In genomic region chr5:57334475-57334874, GRCh38 we compare ENCODE assay signal across 26 cellular contexts.
"Had no signal": no experiment of that assay in that cellular context is flagged by ENCODE, and none has a peak within 500 bp of the region (broad histone marks: within the 10 kb centered on the region; RNA-seq: fewer than 3 reads in every experiment).

No MANE protein-coding gene starts in this region.

- H3K36me3 Mint-ChIP-seq: activated naive CD4-positive, alpha-beta T cell treated with anti-CD3 and anti-CD28 coated beads, Interleukin-2, amount 10 ng/mL, durations not matched to agents 7 days and 5 days; activated naive CD8-positive, alpha-beta T cell treated with anti-CD3 and anti-CD28 coated beads, Interleukin-2, amount 10 ng/mL, durations not matched to agents 7 days and 5 days had no signal

- H3K27me3 ChIP-seq: ascending aorta, gastrocnemius medialis, left lung, spleen, suprapubic skin, tibial artery had no signal

- DNase-seq: activated CD4-positive, alpha-beta T cell treated with anti-CD3 and anti-CD28 coated beads for 48 hours; activated CD4-positive, alpha-beta T cell treated with anti-CD3 and anti-CD28 coated beads, Interleukin-2, amount 50 U/mL, for 48 hours; activated CD8-positive, alpha-beta memory T cell treated with anti-CD3 and anti-CD28 coated beads for 24 hours; activated CD8-positive, alpha-beta memory T cell treated with anti-CD3 and anti-CD28 coated beads, Interleukin-2, amount 50 U/mL, for 4 hours; activated gamma-delta T cell; activated naive CD4-positive, alpha-beta T cell treated with anti-CD3 and anti-CD28 coated beads, Interleukin-2, amount 10 ng/mL, durations not matched to agents 7 days and 5 days; activated naive CD8-positive, alpha-beta T cell treated with anti-CD3 and anti-CD28 coated beads, Interleukin-2, amount 10 ng/mL, durations not matched to agents 7 days and 5 days; activated T-cell treated with anti-CD3 and anti-CD28 coated beads, Interleukin-2, amount 50 U/mL, for 1 hour; caudate nucleus; cortex of kidney; gastrocnemius medialis; glutamatergic neuron; left lung; posterior cingulate gyrus; right cardiac atrium; spleen; stimulated activated naive CD4-positive, alpha-beta T cell; T-helper 9 cell; tibial artery had no signal

- H3K27ac Mint-ChIP-seq: activated naive CD4-positive, alpha-beta T cell treated with anti-CD3 and anti-CD28 coated beads, Interleukin-2, amount 10 ng/mL, durations not matched to agents 7 days and 5 days; activated naive CD8-positive, alpha-beta T cell treated with anti-CD3 and anti-CD28 coated beads, Interleukin-2, amount 10 ng/mL, durations not matched to agents 7 days and 5 days; activated T-helper 1 cell treated with anti-CD3 and anti-CD28 coated beads, Interleukin-12 subunit alpha, Interleukin-12 subunit beta, Interleukin-2, Interleukin-4 antibody, amounts not matched to agents 30 ng/mL and 10 ng/mL and 1 ng/mL, durations not matched to agents 14 hours and 24 hours and 36 hours; nephron had no signal

- H3K4me1 Mint-ChIP-seq: activated naive CD4-positive, alpha-beta T cell treated with anti-CD3 and anti-CD28 coated beads, Interleukin-2, amount 10 ng/mL, durations not matched to agents 7 days and 5 days; activated naive CD8-positive, alpha-beta T cell treated with anti-CD3 and anti-CD28 coated beads, Interleukin-2, amount 10 ng/mL, durations not matched to agents 7 days and 5 days had no signal

- H3K4me1 ChIP-seq: gastrocnemius medialis, left lung, spleen, suprapubic skin had no signal

- H3K27ac ChIP-seq: gastrocnemius medialis, left lung, spleen, suprapubic skin, tibial artery, VCaP had no signal

- H3K36me3 ChIP-seq: ascending aorta, gastrocnemius medialis, left lung, spleen, suprapubic skin, tibial artery had no signal

- H3K9me3 ChIP-seq: ascending aorta, gastrocnemius medialis, left lung, spleen, suprapubic skin, tibial artery had no signal

- ATAC-seq: activated CD4-positive, CD25-positive, alpha-beta regulatory T cell treated with anti-CD3 and anti-CD28 coated beads, Interleukin-2, amount 50 U/mL, for 24 hours; gastrocnemius medialis; right cardiac atrium had no signal

- H3K27me3 Mint-ChIP-seq: activated naive CD4-positive, alpha-beta T cell treated with anti-CD3 and anti-CD28 coated beads, Interleukin-2, amount 10 ng/mL, durations not matched to agents 7 days and 5 days; activated naive CD8-positive, alpha-beta T cell treated with anti-CD3 and anti-CD28 coated beads, Interleukin-2, amount 10 ng/mL, durations not matched to agents 7 days and 5 days had no signal

- H3K4me3 ChIP-seq: ascending aorta, gastrocnemius medialis, left lung, lung, spleen, suprapubic skin, tibial artery had no signal

- H3K9me3 Mint-ChIP-seq: activated naive CD4-positive, alpha-beta T cell treated with anti-CD3 and anti-CD28 coated beads, Interleukin-2, amount 10 ng/mL, durations not matched to agents 7 days and 5 days; activated T-helper 1 cell treated with anti-CD3 and anti-CD28 coated beads, Interleukin-12 subunit alpha, Interleukin-12 subunit beta, Interleukin-2, Interleukin-4 antibody, amounts not matched to agents 30 ng/mL and 10 ng/mL and 1 ng/mL, durations not matched to agents 14 hours and 24 hours and 36 hours; nephron had no signal

- H3K4me3 Mint-ChIP-seq: activated naive CD4-positive, alpha-beta T cell treated with anti-CD3 and anti-CD28 coated beads, Interleukin-2, amount 10 ng/mL, durations not matched to agents 7 days and 5 days; activated naive CD8-positive, alpha-beta T cell treated with anti-CD3 and anti-CD28 coated beads, Interleukin-2, amount 10 ng/mL, durations not matched to agents 7 days and 5 days; activated T-helper 1 cell treated with anti-CD3 and anti-CD28 coated beads, Interleukin-12 subunit alpha, Interleukin-12 subunit beta, Interleukin-2, Interleukin-4 antibody, amounts not matched to agents 30 ng/mL and 10 ng/mL and 1 ng/mL, durations not matched to agents 14 hours and 24 hours and 36 hours; nephron had no signal
